28 cellular contexts compared by ENCODE assay signal in the genomic region with DNA sequence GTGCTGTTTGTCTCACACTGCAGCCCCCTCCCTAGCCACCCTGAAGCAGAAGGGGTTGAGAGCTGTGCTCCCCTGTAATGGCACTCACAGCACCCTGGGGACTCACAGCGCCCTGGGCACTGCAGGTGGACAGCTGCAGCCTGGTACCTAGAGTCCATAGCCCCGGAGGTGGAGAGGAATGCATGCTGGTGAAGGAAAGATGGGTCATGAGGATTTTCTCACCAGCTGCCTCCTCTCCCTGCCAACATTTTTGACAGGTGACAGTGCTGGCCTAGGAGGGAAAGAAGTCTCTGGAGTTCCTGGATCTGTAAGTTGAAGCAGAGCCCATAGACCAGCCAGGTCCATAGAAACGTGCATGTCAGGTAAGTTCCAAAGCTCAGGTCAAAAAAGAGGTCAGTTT.
"Had no signal": no experiment of that assay in that cellular context is flagged by ENCODE, and none has a peak within 500 bp of the region (broad histone marks: within the 10 kb centered on the region; RNA-seq: fewer than 3 reads in every experiment).

No MANE protein-coding gene starts in this region.

- H3K36me3 ChIP-seq: pancreas, prostate gland, right lobe of liver, sigmoid colon, spleen, suprapubic skin, tibial artery, transverse colon, upper lobe of left lung, vagina had no signal

- DNase-seq: naive thymus-derived CD4-positive, alpha-beta T cell; natural killer cell; nephron progenitor cell; occipital lobe; pancreas; right cardiac atrium; right lobe of liver; sigmoid colon; spleen; stimulated activated CD4-positive, alpha-beta T cell treated with anti-CD3 and anti-CD28 coated beads, Interleukin-12 subunit alpha, Interleukin-12 subunit beta, amount 100 ng/mL, for 4 hours; stimulated activated CD4-positive, alpha-beta T cell treated with anti-CD3 and anti-CD28 coated beads, Interleukin-1b, Interleukin-23, amount 100 ng/mL, for 48 hours; stimulated activated CD4-positive, alpha-beta T cell treated with anti-CD3 and anti-CD28 coated beads, Interleukin-4, amount 100 ng/mL, for 1 hour; stimulated activated CD4-positive, alpha-beta T cell treated with anti-CD3 and anti-CD28 coated beads, Interleukin-4, amount 100 ng/mL, for 4 hours; stimulated activated CD8-positive, alpha-beta memory T cell treated with anti-CD3 and anti-CD28 coated beads, Interleukin-4, amount 100 ng/mL, for 48 hours; stimulated activated naive CD4-positive, alpha-beta T cell; stimulated activated naive CD8-positive, alpha-beta T cell treated with anti-CD3 and anti-CD28 coated beads, Interleukin-15, amount 100 ng/mL, for 72 hours; stimulated activated naive CD8-positive, alpha-beta T cell treated with anti-CD3 and anti-CD28 coated beads, Interleukin-15, Interleukin-2, amounts not matched to agents 100 U/mL and 50 U/mL, for 24 hours; substantia nigra; testis; tibial artery; transverse colon; upper lobe of left lung had no signal

- H3K27ac ChIP-seq: pancreas, prostate gland, right lobe of liver, skin epidermis, spleen, suprapubic skin, testis, tibial artery, transverse colon, upper lobe of left lung, vagina had no signal

- H3K27me3 ChIP-seq: pancreas, right lobe of liver, sigmoid colon, suprapubic skin, testis, tibial artery, transverse colon, upper lobe of left lung, vagina had no signal

- H3K4me2 ChIP-seq: smooth muscle cell had no signal

- H3K4me3 ChIP-seq: pancreas, prostate gland, right lobe of liver, sigmoid colon, skin epidermis, smooth muscle cell, spleen, suprapubic skin, testis, tibial artery, transverse colon, upper lobe of left lung, vagina had no signal

- H3K4me1 ChIP-seq: pancreas, prostate gland, right lobe of liver, sigmoid colon, spleen, suprapubic skin, testis, tibial artery, transverse colon, upper lobe of left lung, vagina had no signal

- H3K9me3 ChIP-seq: pancreas, prostate gland, right lobe of liver, sigmoid colon, suprapubic skin, testis, tibial artery, transverse colon, upper lobe of left lung, vagina had no signal

- ATAC-seq: naive thymus-derived CD4-positive, alpha-beta T cell; natural killer cell; pancreas; right cardiac atrium; right lobe of liver; stimulated activated memory B cell treated with anti-CD40 and anti-IgM and Interleukin-4, amounts not matched to agents 10 μg/mL and 1 μg/mL and 100 μg/mL, for 72 hours; stimulated activated naive CD8-positive, alpha-beta T cell treated with anti-CD3 and anti-CD28 coated beads, Interleukin-15, amount 100 ng/mL, for 72 hours had no signal
